29 cellular contexts compared by ENCODE assay signal in the genomic region with DNA sequence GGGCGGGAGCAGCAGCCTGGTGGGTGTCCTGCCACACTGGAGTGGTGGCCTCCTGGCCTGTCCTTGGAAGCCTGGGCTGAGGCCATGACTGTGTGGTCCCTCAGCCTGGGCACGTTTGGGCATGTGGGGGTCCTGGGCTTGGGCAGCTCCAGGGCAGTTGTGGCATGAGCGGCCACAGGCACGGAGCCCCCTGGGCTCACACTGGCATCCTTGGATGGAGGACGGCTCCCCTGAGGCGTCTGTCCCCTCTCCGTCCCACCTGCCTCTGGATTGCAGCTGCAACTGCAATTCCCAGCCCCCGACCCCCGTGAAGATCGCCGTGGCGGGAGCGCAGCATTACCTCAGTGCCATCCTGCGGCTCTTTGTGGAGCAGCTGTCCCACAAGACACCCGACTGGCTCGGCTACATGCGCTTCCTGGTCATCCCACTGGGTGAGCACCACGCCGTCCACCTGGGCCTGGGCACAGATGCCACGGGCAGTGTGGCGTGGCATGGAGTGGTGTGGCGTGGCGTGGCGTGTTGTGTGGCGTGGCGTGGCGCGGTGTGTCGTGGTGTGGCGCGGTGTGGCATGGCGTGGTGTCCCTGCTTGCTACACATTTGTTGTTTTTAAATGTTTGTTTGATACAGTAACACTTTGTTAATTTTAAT. TPM values are rescaled to one million over a fixed set of nuclear protein-coding genes. Genes with fewer than 3 reads are reported as not detected.
"Had no signal": no experiment of that assay in that cellular context is flagged by ENCODE, and none has a peak within 500 bp of the region (broad histone marks: within the 10 kb centered on the region; RNA-seq: fewer than 3 reads in every experiment).

No MANE protein-coding gene starts in this region.

- H3K4me2 ChIP-seq: smooth muscle cell had no signal

- H3K4me3 ChIP-seq: breast epithelium, gastrocnemius medialis, lung, ovary, smooth muscle cell, stomach, thyroid gland, upper lobe of right lung had no signal

- H3K36me3 ChIP-seq: breast epithelium, ovary had no signal

- H3K4me1 ChIP-seq: breast epithelium, gastrocnemius medialis, thyroid gland, upper lobe of right lung had no signal

- ATAC-seq: activated CD8-positive, alpha-beta memory T cell treated with anti-CD3 and anti-CD28 coated beads, Interleukin-2, amount 10 ng/mL, durations not matched to agents 7 days and 5 days; activated CD8-positive, alpha-beta T cell treated with anti-CD3 and anti-CD28 coated beads, Interleukin-2, amount 10 ng/mL, durations not matched to agents 7 days and 5 days; activated naive CD8-positive, alpha-beta T cell treated with anti-CD3 and anti-CD28 coated beads, Interleukin-2, amount 50 U/mL, for 24 hours; gastrocnemius medialis; natural killer cell treated with Interleukin-12 subunit alpha and Interleukin-12 subunit beta and Interleukin-15 and Interleukin-18, amount 100 ng/mL, for 72 hours; stimulated activated naive B cell treated with anti-CD40 and anti-IgM and Interleukin-4, amounts not matched to agents 10 μg/mL and 1 μg/mL and 100 μg/mL, for 72 hours; T-helper 17 cell; upper lobe of right lung had no signal

- H3K27me3 ChIP-seq: breast epithelium, gastrocnemius medialis, neutrophil, ovary, stomach, thyroid gland, upper lobe of right lung had no signal

- H3K27ac ChIP-seq: breast epithelium, epithelial cell of prostate, gastrocnemius medialis, neutrophil, ovary, stomach, thyroid gland, upper lobe of right lung had no signal

- FAIRE-seq: endometrium, keratinocyte had no signal

- H3K9me3 ChIP-seq: breast epithelium, gastrocnemius medialis, neutrophil, ovary, stomach, thyroid gland, upper lobe of right lung had no signal

- DNase-seq: activated CD4-positive, alpha-beta T cell treated with anti-CD3 and anti-CD28 coated beads, Interleukin-2, amount 10 ng/mL, durations not matched to agents 7 days and 5 days; activated CD4-positive, CD25-positive, alpha-beta regulatory T cell treated with anti-CD3 and anti-CD28 coated beads, Interleukin-2, amount 50 U/mL, for 72 hours; activated CD8-positive, alpha-beta memory T cell treated with anti-CD3 and anti-CD28 coated beads, Interleukin-2, amount 10 ng/mL, durations not matched to agents 7 days and 5 days; activated CD8-positive, alpha-beta T cell treated with anti-CD3 and anti-CD28 coated beads, Interleukin-2, amount 10 ng/mL, durations not matched to agents 7 days and 5 days; activated naive CD8-positive, alpha-beta T cell treated with anti-CD3 and anti-CD28 coated beads, Interleukin-2, amount 50 U/mL, for 24 hours; activated T-cell treated with anti-CD3 and anti-CD28 coated beads, Interleukin-2, amount 50 U/mL, for 48 hours; amygdala; dermis blood vessel endothelial cell; effector CD4-positive, alpha-beta T cell; gastrocnemius medialis; hippocampal formation; mesendoderm; ovary; stimulated activated CD4-positive, alpha-beta T cell treated with anti-CD3 and anti-CD28 coated beads, Interleukin-15, amount 100 ng/mL, for 24 hours; stimulated activated CD4-positive, alpha-beta T cell treated with anti-CD3 and anti-CD28 coated beads, Interleukin-2, amount 100 ng/mL, for 24 hours; stimulated activated naive B cell treated with anti-CD40 and anti-IgM and Interleukin-4, amounts not matched to agents 10 μg/mL and 1 μg/mL and 100 μg/mL, for 72 hours; stomach; T-helper 17 cell; T1000; thyroid gland; upper lobe of right lung had no signal

RNA-seq across cellular contexts. Expression of gene TEX22, which starts 15.1 kb away (rescaled TPM):
- total RNA-seq: gastrocnemius medialis had no signal
